In the genomic region with DNA sequence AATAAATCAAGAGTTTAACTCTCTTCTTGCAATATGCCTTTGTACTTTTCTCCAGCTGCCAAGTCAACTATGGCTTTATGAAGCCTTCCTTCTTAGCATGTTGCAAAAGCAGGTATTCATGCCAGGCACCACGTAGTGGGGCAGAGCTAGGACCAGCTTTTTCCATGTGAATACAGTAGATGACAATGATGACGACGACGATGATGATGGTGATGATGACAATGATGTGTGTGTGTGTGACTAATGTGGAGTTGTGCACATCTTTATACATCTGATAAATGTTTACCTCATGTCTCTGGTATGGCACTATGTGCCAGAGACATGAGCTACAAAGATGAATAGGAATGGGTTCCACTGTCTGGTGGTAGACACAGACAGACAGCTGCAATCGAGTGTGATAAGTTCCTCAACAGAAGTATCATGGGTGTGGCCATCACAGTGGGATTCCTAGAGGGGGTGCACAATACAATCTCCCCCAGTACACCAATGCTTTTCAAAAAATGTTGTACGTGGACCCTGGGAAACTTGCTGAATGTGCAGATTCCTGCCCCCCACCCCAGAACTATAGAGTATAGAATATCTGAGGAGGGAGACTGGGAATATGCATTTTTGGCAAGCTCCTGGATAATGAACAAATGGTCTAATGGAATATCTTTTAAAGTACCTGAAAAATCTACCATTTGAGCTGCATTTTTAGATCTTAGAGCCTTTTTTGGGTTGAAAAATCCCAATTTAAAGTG, we compare ENCODE assay signal across 2 cellular contexts.
TF ChIP-seq lines count a peak whose summit lies in the region.

No MANE protein-coding gene starts in this region.

TF ChIP-seq in HepG2, 621 proteins besides CTCF, POLR2A, EP300 and RAD21:
- peak; percentile 69 to 81; a peak in 3 of 4 replicates for TF ChIP-seq MAFK (conservative IDR thresholded peaks at IDR 0.05 in 1 of 2, IDR thresholded peaks at IDR 0.05 in 1 of 2; ENCODE audit: low read length in 2 of 2)
- TF ChIP-seq MAFF (IDR thresholded peaks at IDR 0.05; ENCODE audit: low read depth, low read length): peak; percentile 64
- TF ChIP-seq NR2F1 (CRISPR knock-in tag; IDR thresholded peaks at IDR 0.05): no peak
- TF ChIP-seq, protein P1, sequence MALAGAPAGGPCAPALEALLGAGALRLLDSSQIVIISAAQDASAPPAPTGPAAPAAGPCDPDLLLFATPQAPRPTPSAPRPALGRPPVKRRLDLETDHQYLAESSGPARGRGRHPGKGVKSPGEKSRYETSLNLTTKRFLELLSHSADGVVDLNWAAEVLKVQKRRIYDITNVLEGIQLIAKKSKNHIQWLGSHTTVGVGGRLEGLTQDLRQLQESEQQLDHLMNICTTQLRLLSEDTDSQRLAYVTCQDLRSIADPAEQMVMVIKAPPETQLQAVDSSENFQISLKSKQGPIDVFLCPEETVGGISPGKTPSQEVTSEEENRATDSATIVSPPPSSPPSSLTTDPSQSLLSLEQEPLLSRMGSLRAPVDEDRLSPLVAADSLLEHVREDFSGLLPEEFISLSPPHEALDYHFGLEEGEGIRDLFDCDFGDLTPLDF (CRISPR knock-in tag; IDR thresholded peaks at IDR 0.05): no peak
- TF ChIP-seq, protein P2, sequence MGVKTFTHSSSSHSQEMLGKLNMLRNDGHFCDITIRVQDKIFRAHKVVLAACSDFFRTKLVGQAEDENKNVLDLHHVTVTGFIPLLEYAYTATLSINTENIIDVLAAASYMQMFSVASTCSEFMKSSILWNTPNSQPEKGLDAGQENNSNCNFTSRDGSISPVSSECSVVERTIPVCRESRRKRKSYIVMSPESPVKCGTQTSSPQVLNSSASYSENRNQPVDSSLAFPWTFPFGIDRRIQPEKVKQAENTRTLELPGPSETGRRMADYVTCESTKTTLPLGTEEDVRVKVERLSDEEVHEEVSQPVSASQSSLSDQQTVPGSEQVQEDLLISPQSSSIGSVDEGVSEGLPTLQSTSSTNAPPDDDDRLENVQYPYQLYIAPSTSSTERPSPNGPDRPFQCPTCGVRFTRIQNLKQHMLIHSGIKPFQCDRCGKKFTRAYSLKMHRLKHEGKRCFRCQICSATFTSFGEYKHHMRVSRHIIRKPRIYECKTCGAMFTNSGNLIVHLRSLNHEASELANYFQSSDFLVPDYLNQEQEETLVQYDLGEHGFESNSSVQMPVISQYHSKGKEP (CRISPR knock-in tag; IDR thresholded peaks at IDR 0.05): no peak
- peak; percentile 90 for TF ChIP-seq CREB1 (IDR thresholded peaks at IDR 0.05)
- TF ChIP-seq CREB1 (CRISPR knock-in tag; IDR thresholded peaks at IDR 0.05): no peak

TF ChIP-seq in IMR-90, 13 proteins besides CTCF, POLR2A, EP300 and RAD21:
- no peak for TF ChIP-seq MAZ (IDR thresholded peaks at IDR 0.05; ENCODE audit: borderline replicate concordance, low read depth, low read length)
- TF ChIP-seq, protein P3, sequence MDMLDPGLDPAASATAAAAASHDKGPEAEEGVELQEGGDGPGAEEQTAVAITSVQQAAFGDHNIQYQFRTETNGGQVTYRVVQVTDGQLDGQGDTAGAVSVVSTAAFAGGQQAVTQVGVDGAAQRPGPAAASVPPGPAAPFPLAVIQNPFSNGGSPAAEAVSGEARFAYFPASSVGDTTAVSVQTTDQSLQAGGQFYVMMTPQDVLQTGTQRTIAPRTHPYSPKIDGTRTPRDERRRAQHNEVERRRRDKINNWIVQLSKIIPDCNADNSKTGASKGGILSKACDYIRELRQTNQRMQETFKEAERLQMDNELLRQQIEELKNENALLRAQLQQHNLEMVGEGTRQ (IDR thresholded peaks at IDR 0.05; ENCODE audit: low read depth, low read length): no peak
- TF ChIP-seq MAFK (IDR thresholded peaks at IDR 0.05; ENCODE audit: low read depth, low read length): 0 out of 2 replicates have a peak, but pooled peaks have one; percentile 37
TF ChIP-seq in IMR-90: peak in this region for 1.
